ENCODE assay signal across 5 cellular contexts in genomic region chr1:47596328-47596727, GRCh38.
"Had no signal": no experiment of that assay in that cellular context is flagged by ENCODE, and none has a peak within 500 bp of the region (broad histone marks: within the 10 kb centered on the region; RNA-seq: fewer than 3 reads in every experiment).

No MANE protein-coding gene starts in this region.

- H3K27ac Mint-ChIP-seq: GM23338, H9 had no signal

- H3K4me3 Mint-ChIP-seq: GM23338, H9 had no signal

- ATAC-seq: GM23338, HepG2 had no signal

- DNase-seq: H9, HCEC 1CT, IMR-90 had no signal
